ENCODE assay signal across 1 cellular context in the genomic region with DNA sequence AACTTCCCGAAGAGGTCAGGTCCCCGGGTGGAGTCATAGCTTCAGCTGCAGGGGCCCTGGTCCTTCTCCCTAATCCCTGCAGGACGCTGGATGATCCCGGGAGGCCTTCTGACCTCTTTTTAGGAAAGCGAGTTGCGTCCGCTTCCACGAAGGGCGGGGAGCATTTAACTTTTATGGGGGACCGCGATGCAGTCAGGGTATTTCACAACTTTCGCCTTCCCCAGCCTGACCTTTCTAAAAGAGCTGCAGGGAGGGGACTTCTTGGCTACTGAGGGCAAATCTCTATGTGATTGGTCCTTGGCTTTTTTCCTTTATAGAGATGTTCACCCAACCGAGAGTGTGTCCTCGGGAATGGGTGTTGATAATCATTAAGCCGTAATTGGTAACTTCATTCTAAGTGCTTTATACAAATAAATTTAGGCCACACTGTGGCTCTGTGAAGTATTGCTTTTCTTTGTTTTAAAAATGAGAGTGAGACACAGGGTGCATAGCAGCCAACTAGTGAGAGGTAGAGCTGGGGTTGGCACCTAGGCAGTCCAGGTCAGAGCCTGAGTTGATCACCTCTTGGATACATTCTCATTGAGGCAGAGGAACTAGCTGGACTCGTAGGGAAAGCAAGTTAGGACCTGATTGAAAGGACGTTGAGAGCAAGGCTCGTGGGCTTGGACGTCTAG.
TF ChIP-seq lines count a peak whose summit lies in the region.

No MANE protein-coding gene starts in this region.

TF ChIP-seq in K562, 482 proteins besides CTCF, POLR2A, EP300 and RAD21:
- TF ChIP-seq ZNF77 (CRISPR knock-in tag; IDR thresholded peaks at IDR 0.05) (no peak), ZBTB7A (IDR thresholded peaks at IDR 0.05; ENCODE audit: borderline replicate concordance, control insufficient read depth, low read depth, low read length) (0 out of 2 replicates have a peak, but pooled peaks have one; percentile 13), CEBPB (tag; IDR thresholded peaks at IDR 0.05) (peak; percentile 10; the same call in 1 of the 2 replicates)
